Comparison of ENCODE assay signal across 9 cellular contexts in the genomic region with DNA sequence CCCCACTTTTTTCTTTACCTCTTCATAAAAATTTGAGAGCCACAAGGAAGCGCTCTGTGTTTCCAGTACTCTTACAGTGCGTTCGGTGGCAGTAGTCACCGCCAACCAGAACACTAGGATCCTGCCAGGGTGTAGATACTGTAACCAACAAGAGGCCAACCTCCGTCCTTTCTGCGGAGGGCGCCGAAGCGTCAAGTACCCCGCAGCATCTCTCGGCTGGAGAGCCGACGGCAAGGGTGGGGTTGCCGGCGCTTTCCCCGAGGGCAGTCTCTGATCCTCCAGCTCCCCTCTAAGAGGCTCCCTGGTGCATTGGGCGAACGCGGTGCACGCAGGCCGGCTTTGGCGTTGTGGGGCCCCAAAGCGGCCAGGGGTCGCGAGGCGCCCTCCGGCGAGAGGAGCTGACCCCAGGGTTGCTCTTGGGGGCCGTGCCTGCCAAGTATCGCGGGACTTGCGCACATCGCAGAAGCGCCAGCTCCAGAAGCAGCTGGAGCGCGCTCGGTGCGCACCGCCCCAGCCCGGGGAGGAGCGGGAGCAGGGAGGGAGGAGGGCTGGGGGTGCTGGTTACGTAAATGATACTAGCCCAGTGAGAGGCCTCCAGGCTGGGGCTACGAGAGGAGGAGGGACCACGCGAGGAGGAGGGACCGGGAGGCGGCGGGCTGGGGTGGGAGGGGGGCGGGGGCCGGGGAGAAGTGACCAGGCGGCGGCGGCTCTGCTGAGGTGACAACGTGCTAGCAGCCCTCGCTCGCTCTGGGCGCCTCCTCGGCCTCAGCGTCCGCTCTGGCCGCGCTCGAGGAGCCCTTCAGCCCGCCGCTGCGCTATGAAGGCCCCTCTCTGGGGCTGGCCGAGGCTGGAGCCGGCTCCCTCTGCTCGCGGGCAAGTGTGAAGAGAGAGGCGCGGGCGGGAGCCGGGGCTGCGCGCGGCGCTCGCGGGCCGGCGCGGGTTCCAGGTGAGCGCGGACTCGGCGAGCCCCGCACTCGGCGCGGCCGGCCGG. TPM values are rescaled to one million over a fixed set of nuclear protein-coding genes. Genes with fewer than 3 reads are reported as not detected.
DNase-seq lines count a peak whose midpoint lies in the region; ATAC-seq and TF ChIP-seq lines count a peak whose summit lies in the region.
"Had no signal": no experiment of that assay in that cellular context is flagged by ENCODE, and none has a peak within 500 bp of the region (broad histone marks: within the 10 kb centered on the region; RNA-seq: fewer than 3 reads in every experiment).

Gene GALNT13 (plus strand): TSS at position 692 of the 991 bp plus-strand sequence.

- H3K9ac ChIP-seq in fibroblast of lung (ENCODE audit: insufficient read depth, low read length): no peak within 1 kb of the TSS

- peak; percentile 67 for DNase-seq in HPDE6-E6E7 (ENCODE audit: extremely low spot score)
- peak; percentile 55 to 65 for DNase-seq in fibroblast of lung (ENCODE audit: low read depth in 2 of 2)
- DNase-seq in occipital lobe (lab: John Stamatoyannopoulos, UW): peak; percentile 87
- DNase-seq in MV-4-11 (lab: John Stamatoyannopoulos, UW): no peak
- no peak for DNase-seq in dermis blood vessel endothelial cell
- no peak for DNase-seq in KBM-7

- H3K27me3 ChIP-seq in fibroblast of lung (ENCODE audit: control insufficient read depth, insufficient read depth, low read length): no peaks in the 10 kb centered on the region

- no peaks in the 10 kb centered on the region for H3K79me2 ChIP-seq in fibroblast of lung (ENCODE audit: control insufficient read depth, insufficient read depth, low read length)

- no peaks in the 10 kb centered on the region for H3K9me3 ChIP-seq in fibroblast of lung (ENCODE audit: control insufficient read depth, insufficient read depth, low read depth, low read length)

- in situ Hi-C loops in KBM-7 (cut with MboI; ENCODE audit: low pct_unique_long_range_greater_than_20kb, low sequenced_read_pairs): no loop called here

- TF ChIP-seq CTCF in fibroblast of lung (conservative IDR thresholded peaks at IDR 0.05 in 1 of 2, IDR thresholded peaks at IDR 0.05 in 1 of 2; ENCODE audit: low read depth in 1 of 2, low read length in 2 of 2): no peak

- ATAC-seq in HG02588 (IDR thresholded peaks at IDR 0.05; ENCODE audit: unreplicated experiment): no peak
- ATAC-seq: HCT116 had no signal

- H3K4me2 ChIP-seq in fibroblast of lung (ENCODE audit: extremely low read depth, insufficient read depth, low read length): no peak within 1 kb of the TSS

- no peaks in the 10 kb centered on the region for H3K36me3 ChIP-seq in fibroblast of lung (ENCODE audit: control insufficient read depth, insufficient read depth, low read length)

- H4K20me1 ChIP-seq in fibroblast of lung (ENCODE audit: control insufficient read depth, extremely low read depth, insufficient read depth, low read length): no peaks in the 10 kb centered on the region

- no peaks in the 10 kb centered on the region for H3K4me1 ChIP-seq in fibroblast of lung (ENCODE audit: control insufficient read depth, extremely low read depth, insufficient read depth, low read length)

- no peak within 1 kb of the TSS for H2AFZ ChIP-seq in fibroblast of lung (ENCODE audit: low read length)

- no peak within 1 kb of the TSS for H3K27ac ChIP-seq in fibroblast of lung (ENCODE audit: insufficient read depth, low read length)

- peak within 1 kb of the TSS in 1 of 4 experiments; percentile 27 for H3K4me3 ChIP-seq in fibroblast of lung (replicated peaks in 1 of 4; ENCODE audit: control extremely low read depth in 1 of 4, insufficient read depth in 1 of 4, low read depth in 3 of 4, low read length in 4 of 4)

TF ChIP-seq in PFSK-1, 5 proteins besides CTCF, POLR2A, EP300 and RAD21:
- peak in 1 of 2 experiments; percentile 15; a peak in 2 of 4 replicates for TF ChIP-seq REST (IDR thresholded peaks at IDR 0.05; ENCODE audit: insufficient read depth in 1 of 2, low read depth in 2 of 2, low read length in 2 of 2)
- TF ChIP-seq POLR2AphosphoS5 (IDR thresholded peaks at IDR 0.05; ENCODE audit: low read depth, low read length): peak; percentile 52; the same call in 1 of the 2 replicates
- peak; percentile 49; the same call in 1 of the 2 replicates for TF ChIP-seq SIN3A (IDR thresholded peaks at IDR 0.05; ENCODE audit: borderline replicate concordance, insufficient read depth, low read length)
- TF ChIP-seq FOXP2 (optimal IDR thresholded peaks at IDR 0.05; ENCODE audit: borderline replicate concordance, extremely low read depth, extremely low read length, insufficient read depth): peak; percentile 50
- no peak for TF ChIP-seq TAF1 (IDR thresholded peaks at IDR 0.05; ENCODE audit: borderline replicate concordance, insufficient read depth, low read length)
TF ChIP-seq in PFSK-1: peak in this region for 4.

RNA-seq across cellular contexts. Expression of gene GALNT13, which starts in this region (rescaled TPM):
- polyA plus RNA-seq in PFSK-1 (2012; ENCODE audit: insufficient read length, low read depth): 9.4 TPM
- 0.17 and 0.26 TPM in 2 replicates for total RNA-seq in fibroblast of lung
- polyA plus RNA-seq in fibroblast of lung: not detected in 2 replicates
- polyA plus RNA-seq in fibroblast of lung (2012): not detected in 2 replicates
- polyA minus RNA-seq in fibroblast of lung (ENCODE audit: low replicate concordance): not detected in 2 replicates
- total RNA-seq in occipital lobe: 28.4 TPM
- total RNA-seq in dermis blood vessel endothelial cell: under 0.01 and 0.33 TPM in 2 replicates

Comparison
In these comparisons a context has a peak if more than half of its experiments do, and no peak if none do; other contexts are left out.
1. RNA of gene GALNT13 (total RNA-seq): 28.4 TPM in occipital lobe (single experiment); 0.17 to 0.26 TPM in fibroblast of lung and under 0.01 to 0.33 TPM in dermis blood vessel endothelial cell; every median in the first group is over 10 times any median in the second.
2. Peak in DNase-seq in fibroblast of lung; RNA of the gene not detected or under 1 TPM.
3. DNase-seq: peak in HPDE6-E6E7 (single experiment) and occipital lobe (single experiment); none in MV-4-11 (single experiment), dermis blood vessel endothelial cell (single experiment) and KBM-7 (single experiment).